In the genomic region with DNA sequence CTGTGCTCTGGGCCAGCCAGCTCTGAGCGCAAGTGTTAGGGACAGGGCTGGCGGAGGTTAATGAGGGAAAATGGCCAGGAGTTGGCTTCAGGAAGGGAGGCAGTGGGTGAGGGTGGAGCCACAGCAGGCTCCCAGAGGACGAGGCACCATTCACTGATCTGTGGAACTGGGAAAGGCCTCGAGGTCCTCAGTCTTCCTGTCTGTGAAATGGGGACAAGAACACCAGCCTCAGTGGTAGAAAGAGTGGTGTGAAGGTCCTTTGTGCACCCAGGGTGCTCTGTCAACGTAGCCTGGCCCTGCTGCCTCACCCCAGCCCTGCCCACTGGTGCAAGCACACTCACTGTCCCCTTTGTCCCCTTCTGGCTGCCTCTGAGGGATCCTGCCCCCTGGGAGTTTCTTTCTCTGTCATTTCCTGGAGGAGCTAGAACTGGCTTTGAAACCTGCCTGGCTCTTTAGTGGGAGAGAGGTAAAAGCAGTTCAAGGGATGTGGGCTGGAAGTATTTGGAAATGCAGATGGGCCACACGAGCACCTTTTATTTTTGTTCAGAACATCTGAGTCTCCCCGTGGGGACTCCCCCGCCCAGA, we compare ENCODE assay signal across 12 cellular contexts. TPM values are rescaled to one million over a fixed set of nuclear protein-coding genes. Genes with fewer than 3 reads are reported as not detected.
DNase-seq lines count a peak whose midpoint lies in the region; ATAC-seq and TF ChIP-seq lines count a peak whose summit lies in the region.
"Had no signal": no experiment of that assay in that cellular context is flagged by ENCODE, and none has a peak within 500 bp of the region (broad histone marks: within the 10 kb centered on the region; RNA-seq: fewer than 3 reads in every experiment).

No MANE protein-coding gene starts in this region.

- no peak overlapping the region for H3K9ac ChIP-seq in smooth muscle cell (ENCODE audit: low read depth)

- peak overlapping the region; percentile 85 for H3K27ac Mint-ChIP-seq in central memory CD8-positive, alpha-beta T cell (ENCODE audit: low read depth)

- H3K4me1 Mint-ChIP-seq in central memory CD8-positive, alpha-beta T cell: peaks cover 25% of the 10 kb centered on the region

- H3K4me2 ChIP-seq in smooth muscle cell: peak overlapping the region; percentile 52

- H3K36me3 Mint-ChIP-seq in central memory CD8-positive, alpha-beta T cell (ENCODE audit: insufficient read depth): peaks cover 2% of the 10 kb centered on the region
- H3K36me3 Mint-ChIP-seq: brain had no signal

- DNase-seq in activated CD4-positive, CD25-positive, alpha-beta regulatory T cell (lab: John Stamatoyannopoulos, UW): no peak
- DNase-seq in central memory CD8-positive, alpha-beta T cell (ENCODE audit: low spot score in 2 of 2): no peak
- DNase-seq in smooth muscle cell (lab: John Stamatoyannopoulos, UW; ENCODE audit: unreplicated experiment): no peak
- no peak for DNase-seq in cerebellar nuclear complex (lab: John Stamatoyannopoulos, UW)
- no peak for DNase-seq in NK-92 (lab: John Stamatoyannopoulos, UW; ENCODE audit: unreplicated experiment)
- DNase-seq: NCI-H146 had no signal

- no peaks in the 10 kb centered on the region for H3K36me3 ChIP-seq in smooth muscle cell (ENCODE audit: low read depth)

- WGBS in smooth muscle cell (ENCODE audit: low lambda C conversion rate): 56% methylated on average over 8 of the region's 8 CpGs

- peak overlapping the region; percentile 61 for H3K4me3 Mint-ChIP-seq in central memory CD8-positive, alpha-beta T cell

- no peaks in the 10 kb centered on the region for H3F3A ChIP-seq in smooth muscle cell (ENCODE audit: low read depth)

- peaks cover 13% of the 10 kb centered on the region for H3K27me3 Mint-ChIP-seq in central memory CD8-positive, alpha-beta T cell

- no peaks in the 10 kb centered on the region for H3K79me2 ChIP-seq in smooth muscle cell (ENCODE audit: low read depth)

- peaks cover 74% of the 10 kb centered on the region for H3K27me3 ChIP-seq in smooth muscle cell (ENCODE audit: low read depth)

- no peak for TF ChIP-seq CTCF in smooth muscle cell (IDR thresholded peaks at IDR 0.05; ENCODE audit: borderline replicate concordance, insufficient read depth, poor library complexity, severe bottlenecking)

- ATAC-seq in activated CD4-positive, CD25-positive, alpha-beta regulatory T cell treated with anti-CD3 and anti-CD28 coated beads, Interleukin-2, amount 50 U/mL, for 24 hours: peak; percentile 8 to 11
- peak; percentile 2 for ATAC-seq in HG03432 (IDR thresholded peaks at IDR 0.05; ENCODE audit: unreplicated experiment)
- ATAC-seq in central memory CD8-positive, alpha-beta T cell (replicated peaks; ENCODE audit: extremely low read depth, poor library complexity, severe bottlenecking): no peak
- ATAC-seq in HG02763 (IDR thresholded peaks at IDR 0.05; ENCODE audit: unreplicated experiment): no peak

- H3K4me3 ChIP-seq in smooth muscle cell: no peak overlapping the region

- H3K27ac ChIP-seq in smooth muscle cell (ENCODE audit: low read depth): no peak overlapping the region

- peak overlapping the region; percentile 82 for H2AFZ ChIP-seq in smooth muscle cell (ENCODE audit: low read depth)

- no peaks in the 10 kb centered on the region for H3K9me3 ChIP-seq in smooth muscle cell (replicated peaks; ENCODE audit: low read depth)

- peaks cover 17% of the 10 kb centered on the region for H3K4me1 ChIP-seq in smooth muscle cell (ENCODE audit: low read depth)

- H4K20me1 ChIP-seq in smooth muscle cell (ENCODE audit: low read depth): no peaks in the 10 kb centered on the region

- H3K9me3 Mint-ChIP-seq in central memory CD8-positive, alpha-beta T cell: no peaks in the 10 kb centered on the region

RNA-seq across cellular contexts. Expression of a gene that starts 25.0 kb away (rescaled TPM):
- not detected in 2 replicates for total RNA-seq in smooth muscle cell
- polyA plus RNA-seq in smooth muscle cell: 0.44 TPM in 1 of 2 replicates, not detected in the other
- total RNA-seq: pulmonary artery endothelial cell; T-helper 2 cell treated with Interferon-gamma antibody and Interleukin-4, amounts not matched to agents 100 ng/mL and 5 ng/mL, for 36 hours had no signal

RNA-seq across cellular contexts. Expression of a gene that starts 52.7 kb away (rescaled TPM):
- 0.81 TPM in 1 of 2 replicates, not detected in the other for total RNA-seq in smooth muscle cell
- not detected in 2 replicates for polyA plus RNA-seq in smooth muscle cell
- total RNA-seq: pulmonary artery endothelial cell; T-helper 2 cell treated with Interferon-gamma antibody and Interleukin-4, amounts not matched to agents 100 ng/mL and 5 ng/mL, for 36 hours had no signal

Comparison
In these comparisons a context has a peak if more than half of its experiments do, and no peak if none do; other contexts are left out.
1. ATAC-seq: peak in activated CD4-positive, CD25-positive, alpha-beta regulatory T cell treated with anti-CD3 and anti-CD28 coated beads, Interleukin-2, amount 50 U/mL, for 24 hours (2 of 2) and HG03432 (single experiment); none in central memory CD8-positive, alpha-beta T cell (single experiment) and HG02763 (single experiment).